In genomic region chr1:147111381-147112130, GRCh38 we compare ENCODE assay signal across 1 cellular context.
TF ChIP-seq lines count a peak whose summit lies in the region.

No MANE protein-coding gene starts in this region.

TF ChIP-seq in HepG2, 621 proteins besides CTCF, POLR2A, EP300 and RAD21 (continued from another document):
- no peak for TF ChIP-seq ZBTB2 (CRISPR knock-in tag; IDR thresholded peaks at IDR 0.05; ENCODE audit: low read depth)
- no peak for TF ChIP-seq NFRKB (IDR thresholded peaks at IDR 0.05)
- no peak for TF ChIP-seq RORA (CRISPR knock-in tag; IDR thresholded peaks at IDR 0.05)
- TF ChIP-seq THAP11 (CRISPR knock-in tag; IDR thresholded peaks at IDR 0.05), result no peak
- TF ChIP-seq AFF4 (CRISPR knock-in tag; IDR thresholded peaks at IDR 0.05), result no peak
